In the genomic region with DNA sequence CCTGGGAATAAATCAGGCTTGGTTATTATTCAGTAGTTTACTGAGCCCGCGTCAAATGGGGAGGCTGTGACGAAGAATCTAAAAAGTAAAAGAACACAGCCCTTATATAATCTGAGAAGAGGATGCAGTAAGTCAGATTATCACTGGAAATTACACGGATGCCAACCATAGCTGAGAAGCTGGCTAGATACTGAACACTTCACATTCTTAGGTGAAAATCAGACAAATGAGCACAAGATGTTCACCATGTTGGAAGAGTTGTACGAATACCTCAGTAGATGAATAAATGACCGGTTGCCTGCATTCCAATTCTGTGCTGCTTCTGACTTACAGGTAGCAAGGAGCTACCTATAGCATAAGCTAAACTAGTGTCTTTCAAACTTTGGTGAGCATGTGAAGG, we compare ENCODE assay signal across 26 cellular contexts.
"Had no signal": no experiment of that assay in that cellular context is flagged by ENCODE, and none has a peak within 500 bp of the region (broad histone marks: within the 10 kb centered on the region; RNA-seq: fewer than 3 reads in every experiment).

No MANE protein-coding gene starts in this region.

- DNase-seq: activated B cell treated with CpG ODN at 0.5 μM for 24 hours; activated CD4-positive, alpha-beta T cell treated with anti-CD3 and anti-CD28 coated beads for 48 hours; activated CD4-positive, alpha-beta T cell treated with anti-CD3 and anti-CD28 coated beads, Interleukin-2, amount 50 U/mL, for 1 hour; activated CD4-positive, alpha-beta T cell treated with anti-CD3 and anti-CD28 coated beads, Interleukin-2, amount 50 U/mL, for 48 hours; activated CD8-positive, alpha-beta memory T cell treated with anti-CD3 and anti-CD28 coated beads for 24 hours; activated CD8-positive, alpha-beta T cell treated with anti-CD3 and anti-CD28 coated beads for 36 hours; activated effector memory CD4-positive, alpha-beta T cell treated with Interleukin-2 at 50 U/mL for 16 hours; activated naive CD4-positive, alpha-beta T cell treated with anti-CD3 and anti-CD28 coated beads for 36 hours; activated naive CD8-positive, alpha-beta T cell treated with anti-CD3 and anti-CD28 coated beads for 36 hours; activated naive CD8-positive, alpha-beta T cell treated with anti-CD3 and anti-CD28 coated beads, Interleukin-2, amount 50 U/mL, for 24 hours; activated T-cell treated with anti-CD3 and anti-CD28 coated beads, Interleukin-2, amount 50 U/mL, for 4 hours; adrenal gland; amygdala; brain microvascular endothelial cell; dorsolateral prefrontal cortex; effector memory CD4-positive, alpha-beta T cell; endodermal cell; foreskin keratinocyte; SW 1271; T-cell; T-helper 9 cell; WERI-Rb-1 had no signal

- H3K36me3 ChIP-seq: adrenal gland, brain microvascular endothelial cell, WERI-Rb-1 had no signal

- H3K27ac ChIP-seq: adrenal gland, brain microvascular endothelial cell, foreskin keratinocyte, WERI-Rb-1 had no signal

- H3K9me3 ChIP-seq: adrenal gland had no signal

- H3K27me3 ChIP-seq: adrenal gland, brain microvascular endothelial cell, dorsolateral prefrontal cortex, foreskin keratinocyte had no signal

- ATAC-seq: activated CD4-positive, CD25-positive, alpha-beta regulatory T cell treated with anti-CD3 and anti-CD28 coated beads, Interleukin-2, amount 50 U/mL, for 24 hours; activated CD8-positive, alpha-beta T cell treated with anti-CD3 and anti-CD28 coated beads for 36 hours; activated naive CD8-positive, alpha-beta T cell treated with anti-CD3 and anti-CD28 coated beads, Interleukin-2, amount 50 U/mL, for 24 hours; activated T-cell treated with anti-CD3 and anti-CD28 coated beads, Interleukin-2, amount 50 U/mL, for 4 hours; activated T-helper 17 cell treated with anti-CD3 and anti-CD28 coated beads, Interleukin-2, amount 50 U/mL, for 72 hours; esophagus mucosa; foreskin keratinocyte; T-cell had no signal

- H3K4me3 ChIP-seq: adrenal gland, coronary artery, dorsolateral prefrontal cortex had no signal
